Comparison of ENCODE assay signal across 26 cellular contexts in genomic region chr13:94559201-94559795, GRCh38. TPM values are rescaled to one million over a fixed set of nuclear protein-coding genes. Genes with fewer than 3 reads are reported as not detected.
A peak's percentile ranks its signal among the peaks of the same experiment; 100 is the strongest.
DNase-seq lines count a peak whose midpoint lies in the region; ATAC-seq and TF ChIP-seq lines count a peak whose summit lies in the region.
"Had no signal": no experiment of that assay in that cellular context is flagged by ENCODE, and none has a peak within 500 bp of the region (broad histone marks: within the 10 kb centered on the region; RNA-seq: fewer than 3 reads in every experiment).

No MANE protein-coding gene starts in this region.

- no peak for ATAC-seq in activated CD4-positive, alpha-beta T cell treated with anti-CD3 and anti-CD28 coated beads for 36 hours
- no peak for ATAC-seq in sciatic nerve
- ATAC-seq: body of pancreas; left lobe of liver; SK-N-SH treated with all-trans-retinoic acid at 6 μM for 48 hours; stimulated activated memory B cell treated with anti-CD40 and anti-IgM and Interleukin-4, amounts not matched to agents 10 μg/mL and 1 μg/mL and 100 μg/mL, for 72 hours had no signal

- peaks cover 6 to 22% (median 9%) of the 10 kb centered on the region in 11 experiments; a peak in 18 of 22 replicates for H3K9me3 ChIP-seq in BLaER1 treated with 17β-estradiol and CSF1 and Interleukin-3, amounts not matched to agents 10 nM and 100 nM (replicated peaks in 1 of 11)
- no peaks in the 10 kb centered on the region for H3K9me3 ChIP-seq in Loucy (ENCODE audit: insufficient read depth, low read depth, low read length)
- H3K9me3 ChIP-seq: adrenal gland, body of pancreas, upper lobe of left lung had no signal

- CTCF ChIA-PET in activated CD4-positive, alpha-beta T cell treated with anti-CD3 and anti-CD28 coated beads for 36 hours (lab: Charles Lee), result no interaction called here

- H3K4me1 ChIP-seq in BLaER1 treated with 17β-estradiol and CSF1 and Interleukin-3, amounts not matched to agents 10 nM and 100 nM, result peaks cover 0 to 26% (median 12%) of the 10 kb centered on the region in 10 experiments; a peak in 10 of 20 replicates
- H3K4me1 ChIP-seq in Loucy (ENCODE audit: insufficient read depth, low read length, poor library complexity, severe bottlenecking), result peaks cover 13% of the 10 kb centered on the region
- H3K4me1 ChIP-seq: adrenal gland, body of pancreas, parathyroid adenoma, upper lobe of left lung had no signal

- peaks cover 18% of the 10 kb centered on the region for H3K4me1 Mint-ChIP-seq in activated CD4-positive, alpha-beta T cell treated with anti-CD3 and anti-CD28 coated beads for 36 hours
- peaks cover 23% of the 10 kb centered on the region for H3K4me1 Mint-ChIP-seq in activated naive CD8-positive, alpha-beta T cell treated with anti-CD3 and anti-CD28 coated beads for 36 hours
- peaks cover 4% of the 10 kb centered on the region for H3K4me1 Mint-ChIP-seq in CD14-positive monocyte
- H3K4me1 Mint-ChIP-seq in endothelial cell (ENCODE audit: unreplicated experiment), result no peaks in the 10 kb centered on the region
- H3K4me1 Mint-ChIP-seq: memory B cell; neural crest cell; stimulated activated memory B cell treated with anti-CD40 and anti-IgM and Interleukin-4, amounts not matched to agents 10 μg/mL and 1 μg/mL and 100 μg/mL, for 72 hours had no signal

- H3K9me3 Mint-ChIP-seq in activated CD4-positive, alpha-beta T cell treated with anti-CD3 and anti-CD28 coated beads for 36 hours (ENCODE audit: low read depth), result peaks cover 2% of the 10 kb centered on the region
- peaks cover 5% of the 10 kb centered on the region for H3K9me3 Mint-ChIP-seq in activated naive CD8-positive, alpha-beta T cell treated with anti-CD3 and anti-CD28 coated beads for 36 hours
- H3K9me3 Mint-ChIP-seq in CD14-positive monocyte, result peaks cover 0 to 3% (median 0%) of the 10 kb centered on the region in 7 donors
- H3K9me3 Mint-ChIP-seq in endothelial cell (ENCODE audit: unreplicated experiment), result no peaks in the 10 kb centered on the region
- H3K9me3 Mint-ChIP-seq: dendritic cell treated with granulocyte-macrophage colony-stimulating factor and Interleukin-4, amounts not matched to agents 40 ng/mL and 50 ng/mL, for 4 days; memory B cell; neural crest cell; stimulated activated memory B cell treated with anti-CD40 and anti-IgM and Interleukin-4, amounts not matched to agents 10 μg/mL and 1 μg/mL and 100 μg/mL, for 72 hours had no signal

- no peak overlapping the region; a peak in 1 of 22 replicates for H3K9ac ChIP-seq in BLaER1 treated with 17β-estradiol and CSF1 and Interleukin-3, amounts not matched to agents 10 nM and 100 nM
- no peak overlapping the region for H3K9ac ChIP-seq in Loucy (ENCODE audit: low read depth, low read length, poor library complexity, severe bottlenecking)
- H3K9ac ChIP-seq: parathyroid adenoma had no signal

- POLR2A ChIA-PET in activated CD4-positive, alpha-beta T cell treated with anti-CD3 and anti-CD28 coated beads for 36 hours (lab: Charles Lee), result interaction anchor here (0.5 kb wide), 1 partner anchor 45 kb away, joined by 4 read pairs; no protein-coding TSS in a partner anchor

- H4K20me1 ChIP-seq in BLaER1 treated with 17β-estradiol and CSF1 and Interleukin-3, amounts not matched to agents 10 nM and 100 nM, result no peaks in the 10 kb centered on the region
- no peaks in the 10 kb centered on the region for H4K20me1 ChIP-seq in Loucy (ENCODE audit: insufficient read depth, low read length, poor library complexity, severe bottlenecking)

- H2AFZ ChIP-seq in Loucy (ENCODE audit: low read length), result no peak overlapping the region
- H2AFZ ChIP-seq: parathyroid adenoma had no signal

- no peak overlapping the region for H3K4me3 Mint-ChIP-seq in activated CD4-positive, alpha-beta T cell treated with anti-CD3 and anti-CD28 coated beads for 36 hours
- H3K4me3 Mint-ChIP-seq in activated naive CD8-positive, alpha-beta T cell treated with anti-CD3 and anti-CD28 coated beads for 36 hours, result peak overlapping the region; percentile 30
- no peak overlapping the region for H3K4me3 Mint-ChIP-seq in CD14-positive monocyte
- no peak overlapping the region for H3K4me3 Mint-ChIP-seq in endothelial cell (ENCODE audit: unreplicated experiment)
- H3K4me3 Mint-ChIP-seq: dendritic cell treated with granulocyte-macrophage colony-stimulating factor and Interleukin-4, amounts not matched to agents 40 ng/mL and 50 ng/mL, for 4 days; memory B cell; neural crest cell; stimulated activated memory B cell treated with anti-CD40 and anti-IgM and Interleukin-4, amounts not matched to agents 10 μg/mL and 1 μg/mL and 100 μg/mL, for 72 hours had no signal

- no peak overlapping the region for H3K4me3 ChIP-seq in BLaER1 treated with 17β-estradiol and CSF1 and Interleukin-3, amounts not matched to agents 10 nM and 100 nM
- no peak overlapping the region for H3K4me3 ChIP-seq in Loucy (ENCODE audit: low read length, poor library complexity, severe bottlenecking)
- H3K4me3 ChIP-seq: adrenal gland, body of pancreas, skin epidermis, upper lobe of left lung had no signal

- DNase-seq in activated CD4-positive, alpha-beta T cell treated with anti-CD3 and anti-CD28 coated beads for 36 hours, result no peak
- no peak for DNase-seq in activated CD4-positive, alpha-beta T cell treated with anti-CD3 and anti-CD28 coated beads, Interleukin-2, amount 50 U/mL, for 4 hours
- no peak for DNase-seq in activated naive CD8-positive, alpha-beta T cell treated with anti-CD3 and anti-CD28 coated beads for 36 hours
- DNase-seq in CD14-positive monocyte (ENCODE audit: low spot score) (no peak), endothelial cell (ENCODE audit: low spot score) (no peak), sciatic nerve (ENCODE audit: low spot score) (no peak)
- DNase-seq: adrenal gland, DMS153, NCI-H2029 treated with DMSO at 0.1 percent for 48 hours, NCI-H2227 treated with DMSO at 0.1 percent for 48 hours, NCI-H526 treated with DMSO at 0.1 percent for 48 hours, retina, Right ventricle myocardium superior, upper lobe of left lung had no signal

- intact Hi-C loops in activated CD4-positive, alpha-beta T cell treated with anti-CD3 and anti-CD28 coated beads for 36 hours (cut with DNase I, micrococcal nuclease), result no loop called here
- intact Hi-C loops in CD14-positive monocyte (cut with micrococcal nuclease), result no loop called here
- intact Hi-C loops in sciatic nerve (cut with DNase I), result no loop called here

- H3K27ac ChIP-seq in BLaER1 treated with 17β-estradiol and CSF1 and Interleukin-3, amounts not matched to agents 10 nM and 100 nM, result no peak overlapping the region
- H3K27ac ChIP-seq: adrenal gland, body of pancreas, parathyroid adenoma, skin epidermis, upper lobe of left lung had no signal

- H3K4me2 ChIP-seq in BLaER1 treated with 17β-estradiol and CSF1 and Interleukin-3, amounts not matched to agents 10 nM and 100 nM, result peak overlapping the region in 6 of 11 experiments; percentile 27 to 59 (median 34); a peak in 9 of 22 replicates
- peak overlapping the region; percentile 14 for H3K4me2 ChIP-seq in Loucy (ENCODE audit: low read depth, low read length, poor library complexity, severe bottlenecking)

- no peaks in the 10 kb centered on the region for H3K9me2 ChIP-seq in Loucy (replicated peaks; ENCODE audit: low read depth, low read length)

- H3K27me3 Mint-ChIP-seq in activated CD4-positive, alpha-beta T cell treated with anti-CD3 and anti-CD28 coated beads for 36 hours, result no peaks in the 10 kb centered on the region
- no peaks in the 10 kb centered on the region for H3K27me3 Mint-ChIP-seq in activated naive CD8-positive, alpha-beta T cell treated with anti-CD3 and anti-CD28 coated beads for 36 hours
- peaks cover 2 to 7% (median 2%) of the 10 kb centered on the region in 3 donors for H3K27me3 Mint-ChIP-seq in CD14-positive monocyte (ENCODE audit: low read depth in 3 of 3)
- no peaks in the 10 kb centered on the region for H3K27me3 Mint-ChIP-seq in endothelial cell (ENCODE audit: unreplicated experiment)
- H3K27me3 Mint-ChIP-seq: activated CD8-positive, alpha-beta memory T cell treated with anti-CD3 and anti-CD28 coated beads, Interleukin-2, amount 10 ng/mL, durations not matched to agents 7 days and 5 days; dendritic cell treated with granulocyte-macrophage colony-stimulating factor and Interleukin-4, amounts not matched to agents 40 ng/mL and 50 ng/mL, for 4 days; memory B cell; stimulated activated memory B cell treated with anti-CD40 and anti-IgM and Interleukin-4, amounts not matched to agents 10 μg/mL and 1 μg/mL and 100 μg/mL, for 72 hours had no signal

- no peaks in the 10 kb centered on the region for H3F3A ChIP-seq in Loucy (ENCODE audit: low read depth)

- no peaks in the 10 kb centered on the region for H3K27me3 ChIP-seq in BLaER1 treated with 17β-estradiol and CSF1 and Interleukin-3, amounts not matched to agents 10 nM and 100 nM
- H3K27me3 ChIP-seq in Loucy (ENCODE audit: insufficient read depth, low read length, poor library complexity, severe bottlenecking), result no peaks in the 10 kb centered on the region
- H3K27me3 ChIP-seq: adrenal gland, body of pancreas, upper lobe of left lung had no signal

- H3K36me3 ChIP-seq in BLaER1 treated with 17β-estradiol and CSF1 and Interleukin-3, amounts not matched to agents 10 nM and 100 nM, result peaks cover 0 to 16% (median 11%) of the 10 kb centered on the region in 11 experiments; a peak in 10 of 22 replicates
- H3K36me3 ChIP-seq in Loucy (ENCODE audit: insufficient read depth, low read length), result no peaks in the 10 kb centered on the region
- H3K36me3 ChIP-seq: adrenal gland had no signal

- H3K79me2 ChIP-seq in Loucy (ENCODE audit: insufficient read depth, low read length), result no peaks in the 10 kb centered on the region
- H3K79me2 ChIP-seq: parathyroid adenoma had no signal

- peak overlapping the region; percentile 69 for H3K27ac Mint-ChIP-seq in activated CD4-positive, alpha-beta T cell treated with anti-CD3 and anti-CD28 coated beads for 36 hours
- H3K27ac Mint-ChIP-seq in activated naive CD8-positive, alpha-beta T cell treated with anti-CD3 and anti-CD28 coated beads for 36 hours, result peak overlapping the region; percentile 74
- H3K27ac Mint-ChIP-seq in CD14-positive monocyte (no peak overlapping the region), endothelial cell (ENCODE audit: unreplicated experiment) (no peak overlapping the region)
- H3K27ac Mint-ChIP-seq: dendritic cell treated with granulocyte-macrophage colony-stimulating factor and Interleukin-4, amounts not matched to agents 40 ng/mL and 50 ng/mL, for 4 days; memory B cell; stimulated activated memory B cell treated with anti-CD40 and anti-IgM and Interleukin-4, amounts not matched to agents 10 μg/mL and 1 μg/mL and 100 μg/mL, for 72 hours had no signal

- no peak for TF ChIP-seq CTCF in Loucy (conservative IDR thresholded peaks at IDR 0.05; ENCODE audit: low read length)
- no peak for TF ChIP-seq CTCF in CD14-positive monocyte (IDR thresholded peaks at IDR 0.05)
- TF ChIP-seq CTCF in endothelial cell (IDR thresholded peaks at IDR 0.05; ENCODE audit: unreplicated experiment), result no peak

- H3K36me3 Mint-ChIP-seq in activated CD4-positive, alpha-beta T cell treated with anti-CD3 and anti-CD28 coated beads for 36 hours (ENCODE audit: low read depth), result peaks cover 9% of the 10 kb centered on the region
- H3K36me3 Mint-ChIP-seq in activated naive CD8-positive, alpha-beta T cell treated with anti-CD3 and anti-CD28 coated beads for 36 hours, result peaks cover 25% of the 10 kb centered on the region
- H3K36me3 Mint-ChIP-seq in CD14-positive monocyte (peaks cover 2 to 8% of the 10 kb centered on the region in 2 donors), endothelial cell (ENCODE audit: low read depth, unreplicated experiment) (no peaks in the 10 kb centered on the region)

RNA-seq across cellular contexts. Expression of gene TGDS, which starts 36.7 kb away (rescaled TPM):
- total RNA-seq in activated CD4-positive, alpha-beta T cell treated with anti-CD3 and anti-CD28 coated beads for 36 hours, result 10 to 100 TPM; 23.4 to 24.2 TPM
- total RNA-seq in activated naive CD8-positive, alpha-beta T cell treated with anti-CD3 and anti-CD28 coated beads for 36 hours, result 10 to 100 TPM; 21.4 to 22.9 TPM
- 1 to 10 TPM; 5.6 to 6.8 TPM for polyA plus RNA-seq in CD14-positive monocyte
- 8.8 TPM for total RNA-seq in endothelial cell (ENCODE audit: unreplicated experiment)
- 14.0 TPM for total RNA-seq in sciatic nerve

RNA-seq across cellular contexts. Expression of gene GPR180, which starts 42.4 kb away (rescaled TPM):
- total RNA-seq in activated CD4-positive, alpha-beta T cell treated with anti-CD3 and anti-CD28 coated beads for 36 hours, result 1 to 10 TPM; 8.0 to 8.6 TPM
- 1 to 10 TPM; 6.8 to 7.0 TPM for total RNA-seq in activated naive CD8-positive, alpha-beta T cell treated with anti-CD3 and anti-CD28 coated beads for 36 hours
- 1 to 10 TPM; 1.0 to 1.1 TPM for polyA plus RNA-seq in CD14-positive monocyte
- total RNA-seq in endothelial cell (ENCODE audit: unreplicated experiment) (3.6 TPM), sciatic nerve (5.8 TPM)

Comparison
In these comparisons a context has a peak if more than half of its experiments do, and no peak if none do; other contexts are left out.
1. H3K27ac Mint-ChIP-seq: peak in activated CD4-positive, alpha-beta T cell treated with anti-CD3 and anti-CD28 coated beads for 36 hours (single experiment) and activated naive CD8-positive, alpha-beta T cell treated with anti-CD3 and anti-CD28 coated beads for 36 hours (single experiment); none in CD14-positive monocyte (0 of 7) and endothelial cell (single experiment).